Comparison of ENCODE assay signal across 8 cellular contexts in the genomic region with DNA sequence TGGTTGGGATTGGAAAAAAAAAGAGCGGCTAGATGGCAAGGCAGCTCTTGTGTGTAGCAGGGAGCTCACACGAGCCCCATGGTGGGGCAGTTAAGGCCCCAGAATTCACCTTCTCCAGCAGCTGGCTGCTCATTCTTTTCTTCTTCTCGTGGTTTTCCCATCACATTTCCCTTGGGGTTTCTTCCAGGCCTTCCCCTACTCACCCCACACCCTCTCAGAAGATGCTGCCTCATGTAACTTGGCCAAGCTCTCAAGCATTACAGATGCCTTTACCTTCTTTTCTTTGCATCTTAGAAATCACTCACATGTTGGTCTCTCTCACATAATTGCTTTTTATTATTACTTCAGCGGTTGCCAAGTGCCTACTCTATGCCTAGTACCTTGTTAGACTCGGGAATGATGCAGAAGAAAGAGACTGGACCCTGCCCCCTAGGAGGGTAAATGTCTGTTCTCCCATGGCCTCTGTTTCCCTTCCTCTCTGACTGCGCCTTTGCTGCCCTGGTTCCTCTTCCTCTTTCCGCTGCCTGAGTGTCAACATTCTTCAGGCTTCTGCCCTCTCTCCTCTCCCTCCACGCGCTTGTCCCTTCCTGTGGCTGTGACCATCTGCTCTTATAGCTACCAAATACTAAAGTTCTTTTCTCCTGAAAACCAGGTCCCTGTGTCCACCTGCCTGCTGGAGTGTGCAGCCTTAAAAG. TPM values are rescaled to one million over a fixed set of nuclear protein-coding genes. Genes with fewer than 3 reads are reported as not detected.
DNase-seq lines count a peak whose midpoint lies in the region; ATAC-seq, FAIRE-seq and TF ChIP-seq lines count a peak whose summit lies in the region.

No MANE protein-coding gene starts in this region.

- H3K9me3 ChIP-seq in PC-9 (ENCODE audit: insufficient read depth, low read depth): no peaks in the 10 kb centered on the region
- H3K9me3 ChIP-seq in esophagus squamous epithelium: no peaks in the 10 kb centered on the region
- no peaks in the 10 kb centered on the region for H3K9me3 ChIP-seq in pancreas
- H3K9me3 ChIP-seq in ascending aorta: no peaks in the 10 kb centered on the region

- H3K27me3 ChIP-seq in PC-9 (ENCODE audit: insufficient read depth, low read depth) (no peaks in the 10 kb centered on the region), esophagus squamous epithelium (no peaks in the 10 kb centered on the region), pancreas (no peaks in the 10 kb centered on the region), ascending aorta (no peaks in the 10 kb centered on the region)

- H3K4me1 ChIP-seq in PC-9 (replicated peaks; ENCODE audit: insufficient read depth) (peaks cover 34% of the 10 kb centered on the region), esophagus squamous epithelium (peaks cover 12 to 48% (median 19%) of the 10 kb centered on the region in 3 donors), pancreas (peaks cover 0 to 18% (median 0%) of the 10 kb centered on the region in 3 donors), ascending aorta (peaks cover 5 to 16% of the 10 kb centered on the region in 2 donors)

- H2AFZ ChIP-seq in PC-9: no peak overlapping the region

- H3K27ac ChIP-seq in PC-9: peak overlapping the region; percentile 80; the same call in 1 of the 2 replicates
- H3K27ac ChIP-seq in esophagus squamous epithelium: peak overlapping the region in 3 of 4 donors; percentile 10 to 65 (median 47)
- peak overlapping the region in 2 of 4 donors; percentile 44 to 46 for H3K27ac ChIP-seq in pancreas
- peak overlapping the region in 1 of 2 donors; percentile 68 for H3K27ac ChIP-seq in ascending aorta

- no peaks in the 10 kb centered on the region for H4K20me1 ChIP-seq in PC-9 (ENCODE audit: insufficient read depth)

- intact Hi-C loops in PC-9 (cut with micrococcal nuclease; ENCODE audit: unreplicated experiment) (loop anchor here (1.0 kb wide), 1 partner anchor 21 kb away; no protein-coding TSS in a partner anchor), esophagus squamous epithelium (cut with DNase I) (no loop called here), pancreas (cut with DNase I) (no loop called here), ascending aorta (cut with DNase I) (no loop called here)

- POLR2A ChIA-PET in GM10248 (lab: Yijun Ruan, JAX) (interaction anchor here (1.2 kb wide), 1 partner anchor 97 kb away, joined by 3 read pairs; a partner anchor contains a TSS), PC-9 (lab: Charles Lee; ENCODE audit: unreplicated experiment) (no interaction called here)

- no peaks in the 10 kb centered on the region for H3K36me3 ChIP-seq in PC-9 (ENCODE audit: low read depth)
- no peaks in the 10 kb centered on the region for H3K36me3 ChIP-seq in esophagus squamous epithelium
- no peaks in the 10 kb centered on the region for H3K36me3 ChIP-seq in pancreas
- H3K36me3 ChIP-seq in ascending aorta: no peaks in the 10 kb centered on the region

- no peak for TF ChIP-seq CTCF in GM10248 (IDR thresholded peaks at IDR 0.05; ENCODE audit: control extremely low read depth, extremely low read depth, low read depth, missing control alignments)
- no peak for TF ChIP-seq CTCF in PC-9 (conservative IDR thresholded peaks at IDR 0.05)
- no peak for TF ChIP-seq CTCF in esophagus squamous epithelium (IDR thresholded peaks at IDR 0.05)
- TF ChIP-seq CTCF in pancreas (IDR thresholded peaks at IDR 0.05): no peak
- no peak for TF ChIP-seq CTCF in ascending aorta (IDR thresholded peaks at IDR 0.05)
- TF ChIP-seq CTCF in D721Med (IDR thresholded peaks at IDR 0.05; ENCODE audit: insufficient read depth, missing control alignments): no peak

- H3K4me3 ChIP-seq in PC-9 (no peak overlapping the region), esophagus squamous epithelium (no peak overlapping the region), pancreas (no peak overlapping the region), ascending aorta (no peak overlapping the region)

- peaks cover 28% of the 10 kb centered on the region for H3F3A ChIP-seq in PC-9 (ENCODE audit: insufficient read depth, low read depth)

- CTCF ChIA-PET in GM10248 (lab: Yijun Ruan, JAX): interaction anchor here (0.9 to 2.6 kb wide), 8 partner anchors 9 to 44 kb away, joined by 3 to 9 read pairs (median 3); no protein-coding TSS in a partner anchor
- CTCF ChIA-PET in PC-9 (lab: Charles Lee): no interaction called here

- H3K79me2 ChIP-seq in PC-9 (ENCODE audit: low read depth): peaks cover 14% of the 10 kb centered on the region; the same call in 1 of the 2 replicates

- BruUV-seq in PC-9 (replicated peaks; lab: Mats Ljungman, UMichigan): no TSS peak

- DNase-seq in GM10248 (ENCODE audit: extremely low spot score) (peak; percentile 50), PC-9 (no peak), esophagus squamous epithelium (lab: John Stamatoyannopoulos, UW) (no peak), pancreas (peak in 1 of 6 donors; percentile 51), ascending aorta (ENCODE audit: low spot score in 2 of 2) (no peak), D721Med (ENCODE audit: insufficient read length, low spot score) (no peak), HCEC 1CT (no peak), ureter (ENCODE audit: low spot score) (no peak)

- no peaks in the 10 kb centered on the region for H3K9me2 ChIP-seq in PC-9 (ENCODE audit: insufficient read depth)

- TF ChIP-seq POLR2A in esophagus squamous epithelium (IDR thresholded peaks at IDR 0.05): no peak

- FAIRE-seq in pancreas (lab: Jason Lieb, UNC) (no peak), D721Med (lab: Jason Lieb, UNC) (no peak)

- H3K4me2 ChIP-seq in PC-9: peak overlapping the region; percentile 18

- peak in 3 of 4 donors; percentile 54 to 70 (median 68) for ATAC-seq in pancreas

- WGBS in esophagus squamous epithelium, 2 donors: 63 to 69% methylated on average over 9 of the region's 9 CpGs
- 84 to 86% methylated on average over 9 of the region's 9 CpGs for WGBS in pancreas, 2 donors

RNA-seq across cellular contexts. Expression of a gene that starts 28.6 kb away (rescaled TPM):
- total RNA-seq in PC-9 (2021): 18.8 and 24.7 TPM in 2 replicates
- total RNA-seq in esophagus squamous epithelium: 10 to 100 TPM; 17.0 to 42.8 (median 28.2) TPM
- 10 to 100 TPM in 2 of 6 donors, 1 to 10 TPM in 4; 4.4 to 12.3 (median 6.0) TPM for total RNA-seq in pancreas
- 10 to 100 TPM; 10.3 to 14.1 TPM for polyA plus RNA-seq in pancreas
- total RNA-seq in ascending aorta: 21.1 TPM
- 31.2 TPM for total RNA-seq in ureter
